Comparison of ENCODE assay signal across 4 cellular contexts in genomic region chr2:162945785-162946184, GRCh38.
A peak's percentile ranks its signal among the peaks of the same experiment; 100 is the strongest.
TF ChIP-seq lines count a peak whose summit lies in the region.

No MANE protein-coding gene starts in this region.

TF ChIP-seq in HepG2, 621 proteins besides CTCF, POLR2A, EP300 and RAD21:
- TF ChIP-seq MAFK (conservative IDR thresholded peaks at IDR 0.05 in 1 of 2, IDR thresholded peaks at IDR 0.05 in 1 of 2; ENCODE audit: low read length in 2 of 2) (peak; percentile 64 to 83), MAFF (IDR thresholded peaks at IDR 0.05; ENCODE audit: low read depth, low read length) (peak; percentile 71), KLF16 (CRISPR knock-in tag; IDR thresholded peaks at IDR 0.05) (no peak)
TF ChIP-seq in HepG2: peak in this region for 2.

TF ChIP-seq in A549, 52 proteins besides CTCF, POLR2A, EP300 and RAD21:
- TF ChIP-seq BHLHE40 (IDR thresholded peaks at IDR 0.05; ENCODE audit: low read depth, low read length) (no peak), MAFK (IDR thresholded peaks at IDR 0.05; ENCODE audit: partially characterized antibody) (peak; percentile 46)

TF ChIP-seq in IMR-90, 13 proteins besides CTCF, POLR2A, EP300 and RAD21:
- no peak for TF ChIP-seq MXI1 (IDR thresholded peaks at IDR 0.05; ENCODE audit: borderline replicate concordance, low read depth, low read length)
- TF ChIP-seq BHLHE40 (IDR thresholded peaks at IDR 0.05; ENCODE audit: low read depth, low read length), result no peak
- TF ChIP-seq MAFK (IDR thresholded peaks at IDR 0.05; ENCODE audit: low read depth, low read length), result peak; percentile 16; the same call in 1 of the 2 replicates
- TF ChIP-seq CHD1 (IDR thresholded peaks at IDR 0.05; ENCODE audit: low read depth, low read length), result no peak
- TF ChIP-seq NFE2L2 (IDR thresholded peaks at IDR 0.05; ENCODE audit: low read depth, low read length), result no peak

TF ChIP-seq in K562, 482 proteins besides CTCF, POLR2A, EP300 and RAD21:
- TF ChIP-seq, protein P1, sequence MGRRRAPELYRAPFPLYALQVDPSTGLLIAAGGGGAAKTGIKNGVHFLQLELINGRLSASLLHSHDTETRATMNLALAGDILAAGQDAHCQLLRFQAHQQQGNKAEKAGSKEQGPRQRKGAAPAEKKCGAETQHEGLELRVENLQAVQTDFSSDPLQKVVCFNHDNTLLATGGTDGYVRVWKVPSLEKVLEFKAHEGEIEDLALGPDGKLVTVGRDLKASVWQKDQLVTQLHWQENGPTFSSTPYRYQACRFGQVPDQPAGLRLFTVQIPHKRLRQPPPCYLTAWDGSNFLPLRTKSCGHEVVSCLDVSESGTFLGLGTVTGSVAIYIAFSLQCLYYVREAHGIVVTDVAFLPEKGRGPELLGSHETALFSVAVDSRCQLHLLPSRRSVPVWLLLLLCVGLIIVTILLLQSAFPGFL (CRISPR knock-in tag; IDR thresholded peaks at IDR 0.05), result no peak
- peak; percentile 43; the same call in 1 of the 2 replicates for TF ChIP-seq ZNF316 (IDR thresholded peaks at IDR 0.05)
